15 cellular contexts compared by ENCODE assay signal in genomic region chr14:75139185-75139584, GRCh38. TPM values are rescaled to one million over a fixed set of nuclear protein-coding genes. Genes with fewer than 3 reads are reported as not detected.
DNase-seq lines count a peak whose midpoint lies in the region; ATAC-seq and TF ChIP-seq lines count a peak whose summit lies in the region.
"Had no signal": no experiment of that assay in that cellular context is flagged by ENCODE, and none has a peak within 500 bp of the region (broad histone marks: within the 10 kb centered on the region; RNA-seq: fewer than 3 reads in every experiment).

No MANE protein-coding gene starts in this region.

- H2AFZ ChIP-seq in mammary epithelial cell (ENCODE audit: low read depth, low read length) = no peak overlapping the region

- H3K4me1 Mint-ChIP-seq in MCF 10A (ENCODE audit: insufficient read depth, unreplicated experiment) (peaks cover 32% of the 10 kb centered on the region), T-helper 17 cell (peaks cover 39% of the 10 kb centered on the region), memory B cell (peaks cover 21% of the 10 kb centered on the region)

- H3K36me3 Mint-ChIP-seq in MCF 10A (ENCODE audit: insufficient read depth, unreplicated experiment) = peaks cover 82% of the 10 kb centered on the region
- H3K36me3 Mint-ChIP-seq in T-helper 17 cell (ENCODE audit: low read depth) = peaks cover 7% of the 10 kb centered on the region
- peaks cover 15% of the 10 kb centered on the region for H3K36me3 Mint-ChIP-seq in memory B cell

- H3K36me3 ChIP-seq in mammary epithelial cell (ENCODE audit: insufficient read depth, low read length) = peaks cover 17% of the 10 kb centered on the region

- no peaks in the 10 kb centered on the region for H3K27me3 ChIP-seq in mammary epithelial cell (ENCODE audit: insufficient read depth, low read length)
- H3K27me3 ChIP-seq: brain microvascular endothelial cell, right atrium auricular region had no signal

- no peaks in the 10 kb centered on the region for H4K20me1 ChIP-seq in mammary epithelial cell (ENCODE audit: insufficient read depth, low read length)

- no peak overlapping the region for H3K4me3 Mint-ChIP-seq in MCF 10A (ENCODE audit: unreplicated experiment)
- no peak overlapping the region for H3K4me3 Mint-ChIP-seq in T-helper 17 cell
- H3K4me3 Mint-ChIP-seq in memory B cell = peak overlapping the region; percentile 37

- H3K4me1 ChIP-seq in mammary epithelial cell (ENCODE audit: insufficient read depth, low read length) = peaks cover 9% of the 10 kb centered on the region

- no peak overlapping the region for H3K9ac ChIP-seq in mammary epithelial cell (ENCODE audit: insufficient read depth, low read length)

- H3K9me3 Mint-ChIP-seq in MCF 10A (ENCODE audit: unreplicated experiment) (no peaks in the 10 kb centered on the region), memory B cell (no peaks in the 10 kb centered on the region)

- in situ Hi-C loops in mammary epithelial cell (cut with MboI; ENCODE audit: low sequenced_read_pairs in 2 of 2) = loop anchor here in 1 of 2 donors (10.0 to 25.0 kb wide), 3 partner anchors 346 to 523 kb away; partner anchors contain the start of genes ERG28 and TTLL5

- BruUV-seq in MCF 10A (replicated peaks; lab: Mats Ljungman, UMichigan) (no TSS peak), mammary epithelial cell (replicated peaks; lab: Mats Ljungman, UMichigan) (no TSS peak)

- H3K79me2 ChIP-seq in mammary epithelial cell (ENCODE audit: insufficient read depth, low read length) = peaks cover 74% of the 10 kb centered on the region

- no peaks in the 10 kb centered on the region for H3K9me3 ChIP-seq in mammary epithelial cell (replicated peaks; ENCODE audit: insufficient read depth, low read length)
- no peaks in the 10 kb centered on the region for H3K9me3 ChIP-seq in T-helper 17 cell (ENCODE audit: control insufficient read depth, low read length, poor library complexity, severe bottlenecking)
- H3K9me3 ChIP-seq: right atrium auricular region had no signal

- DNase-seq in MCF 10A (ENCODE audit: unreplicated experiment) (no peak), mammary epithelial cell (no peak), T-helper 17 cell (no peak), memory B cell (ENCODE audit: low spot score in 2 of 2) (no peak), MV-4-11 (lab: John Stamatoyannopoulos, UW) (no peak), NCI-H446 (lab: John Stamatoyannopoulos, UW) (no peak), cerebellar cortex (ENCODE audit: low spot score) (no peak)
- DNase-seq: activated naive CD4-positive, alpha-beta T cell; brain microvascular endothelial cell; DMS 273 treated with DMSO at 0.1 percent for 48 hours; effector CD4-positive, alpha-beta T cell; hypothalamus; left cardiac atrium had no signal

- POLR2A ChIA-PET in MCF 10A (lab: Yijun Ruan, JAX) = interaction anchor here (0.7 to 1.8 kb wide), 9 partner anchors 9 to 160 kb away, joined by 3 to 9 read pairs (median 3); no protein-coding TSS in a partner anchor

- H3K27ac ChIP-seq in mammary epithelial cell (ENCODE audit: insufficient read depth, low read depth, low read length) = no peak overlapping the region
- H3K27ac ChIP-seq: brain microvascular endothelial cell had no signal

- ATAC-seq in T-helper 17 cell = no peak
- ATAC-seq in memory B cell (ENCODE audit: low read depth) = no peak
- ATAC-seq in HG02981 (IDR thresholded peaks at IDR 0.05; ENCODE audit: unreplicated experiment) = no peak

- CTCF ChIA-PET in MCF 10A (lab: Yijun Ruan, JAX) (interaction anchor here (0.7 to 6.0 kb wide), 5 partner anchors 142 to 422 kb away, joined by 3 to 73 read pairs (median 4); no protein-coding TSS in a partner anchor), mammary epithelial cell (lab: Charles Lee; ENCODE audit: low non-redundant PET) (no interaction called here)

- H3K4me2 ChIP-seq in mammary epithelial cell (ENCODE audit: insufficient read depth, low read depth, low read length) = no peak overlapping the region

- intact Hi-C loops in MCF 10A (cut with micrococcal nuclease) = no loop called here
- intact Hi-C loops in mammary epithelial cell (cut with micrococcal nuclease) = no loop called here

- TF ChIP-seq CTCF in MCF 10A (IDR thresholded peaks at IDR 0.05; ENCODE audit: unreplicated experiment) (no peak), mammary epithelial cell (conservative IDR thresholded peaks at IDR 0.05 in 1 of 2, IDR thresholded peaks at IDR 0.05 in 1 of 2; ENCODE audit: extremely low read depth in 1 of 2, insufficient read depth in 1 of 2, low read depth in 1 of 2, low read length in 2 of 2) (no peak)

- H3K27ac Mint-ChIP-seq in MCF 10A (ENCODE audit: low read depth, unreplicated experiment) (peak overlapping the region; percentile 33), T-helper 17 cell (peak overlapping the region; percentile 86), memory B cell (peak overlapping the region; percentile 42)

- H3K27me3 Mint-ChIP-seq in MCF 10A (ENCODE audit: insufficient read depth, unreplicated experiment) = no peaks in the 10 kb centered on the region
- no peaks in the 10 kb centered on the region for H3K27me3 Mint-ChIP-seq in T-helper 17 cell
- no peaks in the 10 kb centered on the region for H3K27me3 Mint-ChIP-seq in memory B cell

- 67% methylated on average over 2 of the region's 2 CpGs for WGBS in mammary epithelial cell (ENCODE audit: low coverage, missing lambda C conversion rate)

- dilution Hi-C loops in mammary epithelial cell (cut with HindIII; ENCODE audit: low sequenced_read_pairs) = loop anchor here (25.0 kb wide), 1 partner anchor 323 kb away; no protein-coding TSS in a partner anchor

- H3K4me3 ChIP-seq in mammary epithelial cell (replicated peaks in 1 of 3; ENCODE audit: insufficient read depth in 1 of 3, low read depth in 2 of 3, low read length in 3 of 3) = no peak overlapping the region
- H3K4me3 ChIP-seq: right atrium auricular region had no signal

RNA-seq across cellular contexts. Expression of gene NEK9, which starts 12.3 kb away (rescaled TPM):
- total RNA-seq in MCF 10A (2022) = 112 and 113 TPM in 2 replicates
- total RNA-seq in mammary epithelial cell = 10 to 100 TPM; 31.7 to 58.0 TPM
- polyA plus RNA-seq in mammary epithelial cell = 17.7 TPM
- polyA minus RNA-seq in mammary epithelial cell = 54.9 TPM
- total RNA-seq in T-helper 17 cell = 10 to 100 TPM; 61.7 to 63.6 TPM

RNA-seq across cellular contexts. Expression of gene TMED10, which starts 37.2 kb away (rescaled TPM):
- total RNA-seq in MCF 10A (2022) = 454 and 526 TPM in 2 replicates
- 100 to 1,000 TPM; 389 to 397 TPM for total RNA-seq in mammary epithelial cell
- polyA plus RNA-seq in mammary epithelial cell = 385 TPM
- polyA minus RNA-seq in mammary epithelial cell = 522 TPM
- 100 to 1,000 TPM; 190 to 195 TPM for total RNA-seq in T-helper 17 cell

Comparison
In these comparisons a context has a peak if more than half of its experiments do, and no peak if none do; other contexts are left out.
1. H3K27ac Mint-ChIP-seq: peak in every context shown above with its lines; median percentile 86 in T-helper 17 cell; 42 in memory B cell; 33 in MCF 10A.